Comparison of ENCODE assay signal across 8 cellular contexts in the genomic region with DNA sequence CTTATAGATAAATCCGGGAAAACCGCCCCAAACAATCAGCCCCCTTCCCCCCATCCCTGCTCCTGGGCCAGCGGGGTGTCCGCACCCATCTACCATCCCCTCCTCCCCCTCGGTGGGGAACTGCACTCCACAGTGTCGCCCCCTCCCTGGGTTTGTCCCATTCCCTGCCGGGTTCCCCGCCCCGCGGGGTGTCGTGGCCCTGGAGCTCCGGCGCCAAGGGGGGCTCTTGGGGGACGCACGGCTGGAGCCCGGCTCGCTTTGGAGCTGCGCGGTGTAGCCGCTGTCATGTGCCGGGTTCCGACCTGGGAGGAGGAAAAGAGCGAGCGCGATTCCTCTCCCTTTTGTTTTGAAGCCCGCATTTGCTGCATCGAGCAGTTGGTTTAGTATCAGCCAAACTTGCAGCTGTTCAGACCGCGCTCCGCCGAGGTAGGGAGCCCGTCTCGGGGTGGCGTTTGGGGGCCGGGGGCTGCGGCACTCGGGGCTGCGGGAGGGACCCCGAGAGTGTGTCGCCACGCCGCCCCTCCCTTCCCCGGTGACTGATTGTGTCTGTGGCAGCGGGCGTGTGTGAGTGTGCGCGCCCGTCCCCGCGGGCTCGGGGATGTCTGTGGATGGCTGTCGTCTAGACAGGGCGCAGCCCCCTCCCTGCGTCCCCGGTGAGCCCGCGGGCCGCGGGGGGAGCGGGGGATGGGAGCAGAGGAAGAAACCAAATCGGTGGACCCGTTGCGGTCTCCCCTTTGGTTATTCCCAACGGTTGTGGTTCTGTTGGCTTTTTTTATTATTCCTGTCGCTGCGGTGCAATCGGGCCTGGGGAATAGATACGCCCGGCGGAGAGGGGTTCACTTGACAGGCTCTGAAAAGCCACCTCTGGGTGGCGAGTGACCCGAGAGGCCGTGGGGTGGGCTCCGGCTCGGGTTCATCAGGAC. TPM values are rescaled to one million over a fixed set of nuclear protein-coding genes. Genes with fewer than 3 reads are reported as not detected.
A peak's percentile ranks its signal among the peaks of the same experiment; 100 is the strongest.
DNase-seq lines count a peak whose midpoint lies in the region; ATAC-seq, FAIRE-seq and TF ChIP-seq lines count a peak whose summit lies in the region.

No MANE protein-coding gene starts in this region.

- H3K9me2 ChIP-seq in MM.1S (replicated peaks; ENCODE audit: insufficient read depth, low read length), result no peaks in the 10 kb centered on the region

- no peaks in the 10 kb centered on the region for H3K9me1 ChIP-seq in keratinocyte (ENCODE audit: control insufficient read depth, extremely low read depth, insufficient read depth, low read length)

- 0 to 1% (median 1%) methylated on average over 68 to 75 of the region's 75 CpGs for WGBS in small intestine, 3 donors

- TF ChIP-seq CTCF in DND-41 (IDR thresholded peaks at IDR 0.05; ENCODE audit: borderline replicate concordance, extremely low read depth, low read length, poor library complexity, severe bottlenecking) (no peak), MM.1S (IDR thresholded peaks at IDR 0.05; ENCODE audit: low read length) (no peak), VCaP (conservative IDR thresholded peaks at IDR 0.05) (no peak), keratinocyte (optimal IDR thresholded peaks at IDR 0.05 in 1 of 3, IDR thresholded peaks at IDR 0.05 in 1 of 3, conservative IDR thresholded peaks at IDR 0.05 in 1 of 3; ENCODE audit: extremely low read depth in 1 of 3, insufficient read depth in 2 of 3, low read length in 3 of 3) (no peak)

- H2AFZ ChIP-seq in DND-41 (ENCODE audit: low read depth, low read length) (peak overlapping the region; percentile 74), MM.1S (ENCODE audit: low read length) (peak overlapping the region; percentile 88), keratinocyte (ENCODE audit: control insufficient read depth, low read length) (peak overlapping the region; percentile 54)

- H3K4me2 ChIP-seq in DND-41 (ENCODE audit: insufficient read depth, low read length), result peak overlapping the region; percentile 91
- peak overlapping the region; percentile 98 for H3K4me2 ChIP-seq in MM.1S (ENCODE audit: low read depth, low read length)
- peak overlapping the region; percentile 82 for H3K4me2 ChIP-seq in keratinocyte (ENCODE audit: control insufficient read depth, extremely low read depth, insufficient read depth, low read depth, low read length)

- H3K4me1 ChIP-seq in DND-41 (ENCODE audit: insufficient read depth, low read length) (peaks cover 13% of the 10 kb centered on the region), MM.1S (ENCODE audit: low read length) (0 out of 2 replicates have a peak, but pooled peaks cover 3% of the 10 kb centered on the region), keratinocyte (ENCODE audit: control insufficient read depth, extremely low read depth, insufficient read depth, low read length) (peaks cover 29% of the 10 kb centered on the region), small intestine (ENCODE audit: control insufficient read depth in 2 of 2, insufficient read depth in 1 of 2, low read depth in 1 of 2, low read length in 1 of 2) (peaks cover 0 to 4% of the 10 kb centered on the region in 2 donors)

- no peaks in the 10 kb centered on the region for H3K36me3 ChIP-seq in DND-41 (ENCODE audit: insufficient read depth, low read length)
- H3K36me3 ChIP-seq in MM.1S (replicated peaks; ENCODE audit: insufficient read depth, low read length), result no peaks in the 10 kb centered on the region
- no peaks in the 10 kb centered on the region for H3K36me3 ChIP-seq in keratinocyte (ENCODE audit: control insufficient read depth in 2 of 2, extremely low read depth in 1 of 2, insufficient read depth in 2 of 2, low read length in 2 of 2)
- H3K36me3 ChIP-seq in small intestine (ENCODE audit: control insufficient read depth in 2 of 2, insufficient read depth in 2 of 2, low read length in 2 of 2), result no peaks in the 10 kb centered on the region

- peak overlapping the region; percentile 55 for H3K9ac ChIP-seq in DND-41 (ENCODE audit: low read depth, low read length)
- peak overlapping the region; percentile 55; the same call in 1 of the 2 replicates for H3K9ac ChIP-seq in MM.1S (ENCODE audit: low read length)
- H3K9ac ChIP-seq in keratinocyte (ENCODE audit: control insufficient read depth, extremely low read depth, insufficient read depth, low read length), result peak overlapping the region; percentile 93

- DNase-seq in DND-41 (peak; percentile 35), MM.1S (peak; percentile 16), cerebellum (ENCODE audit: low spot score) (peak; percentile 33), keratinocyte (ENCODE audit: low read depth, low spot score) (no peak), small intestine (peak; percentile 31), iPS-NIHi11 (ENCODE audit: low spot score) (no peak), RCC 7860 (ENCODE audit: low spot score) (no peak)

- H4K20me1 ChIP-seq in DND-41 (ENCODE audit: insufficient read depth, low read length) (peaks cover 4% of the 10 kb centered on the region; the same call in 1 of the 2 replicates), MM.1S (ENCODE audit: insufficient read depth, low read length) (no peaks in the 10 kb centered on the region), keratinocyte (ENCODE audit: control insufficient read depth, extremely low read depth, insufficient read depth, low read length) (peaks cover 2% of the 10 kb centered on the region)

- ATAC-seq in DND-41 (ENCODE audit: insufficient read depth, low read depth), result peak; percentile 59

- no peak overlapping the region; the same call in 1 of the 2 replicates for H3K27ac ChIP-seq in DND-41 (ENCODE audit: low read length)
- peak overlapping the region; percentile 11; the same call in 1 of the 2 replicates for H3K27ac ChIP-seq in MM.1S (ENCODE audit: low read length)
- peak overlapping the region; percentile 76 for H3K27ac ChIP-seq in VCaP
- H3K27ac ChIP-seq in keratinocyte (ENCODE audit: control insufficient read depth, insufficient read depth, low read length), result peak overlapping the region; percentile 89
- H3K27ac ChIP-seq in small intestine (ENCODE audit: low read depth in 1 of 2, low read length in 1 of 2), result peak overlapping the region; percentile 32 to 64

- H3K4me3 ChIP-seq in DND-41 (ENCODE audit: low read depth in 1 of 2, low read length in 2 of 2) (peak overlapping the region; percentile 36 to 72; a peak in 3 of 4 replicates), MM.1S (ENCODE audit: low read length) (peak overlapping the region; percentile 90), keratinocyte (ENCODE audit: control insufficient read depth in 2 of 3, extremely low read depth in 1 of 3, insufficient read depth in 2 of 3, low read depth in 1 of 3, low read length in 3 of 3) (peak overlapping the region; percentile 72 to 91 (median 83)), small intestine (ENCODE audit: low read depth in 1 of 2, low read length in 2 of 2) (peak overlapping the region; percentile 69 to 75)

- H3K27me3 ChIP-seq in DND-41 (ENCODE audit: insufficient read depth, low read length, poor library complexity) (no peaks in the 10 kb centered on the region), MM.1S (replicated peaks; ENCODE audit: insufficient read depth, low read length) (no peaks in the 10 kb centered on the region), keratinocyte (ENCODE audit: control insufficient read depth, extremely low read depth, insufficient read depth, low read length) (no peaks in the 10 kb centered on the region), small intestine (ENCODE audit: control insufficient read depth in 2 of 2, insufficient read depth in 2 of 2, low read length in 2 of 2) (no peaks in the 10 kb centered on the region)

- dilution Hi-C loops in keratinocyte (cut with MboI; ENCODE audit: extremely low pct_ligation_motif_present, low sequenced_read_pairs), result no loop called here

- H3F3A ChIP-seq in MM.1S (ENCODE audit: insufficient read depth, low read length), result peaks cover 9% of the 10 kb centered on the region

- H3K79me2 ChIP-seq in DND-41 (ENCODE audit: insufficient read depth, low read length), result no peaks in the 10 kb centered on the region
- H3K79me2 ChIP-seq in MM.1S (ENCODE audit: low read length), result peaks cover 8% of the 10 kb centered on the region; the same call in 1 of the 2 replicates
- peaks cover 45% of the 10 kb centered on the region for H3K79me2 ChIP-seq in keratinocyte (ENCODE audit: control insufficient read depth, insufficient read depth, low read length)

- H3K9me3 ChIP-seq in DND-41 (ENCODE audit: insufficient read depth, low read length, severe bottlenecking) (no peaks in the 10 kb centered on the region), MM.1S (replicated peaks; ENCODE audit: insufficient read depth, low read length) (no peaks in the 10 kb centered on the region), keratinocyte (ENCODE audit: control insufficient read depth, low read depth, low read length) (no peaks in the 10 kb centered on the region), small intestine (ENCODE audit: control insufficient read depth, low read depth) (no peaks in the 10 kb centered on the region)

- FAIRE-seq in keratinocyte (lab: Jason Lieb, UNC) (no peak), small intestine (lab: Jason Lieb, UNC) (no peak), RCC 7860 (lab: Jason Lieb, UNC) (no peak)

RNA-seq across cellular contexts. Expression of gene CTIF, which starts 0.8 kb away (rescaled TPM):
- total RNA-seq in cerebellum, result 52.4 TPM
- polyA plus RNA-seq in keratinocyte (13.6 to 21.9 TPM (median 15.0 TPM) in 3 replicates), small intestine (10 to 100 TPM in 2 of 3 donors, 1 to 10 TPM in 1; 8.1 to 22.6 (median 12.5) TPM)
- polyA plus RNA-seq in keratinocyte (2011; ENCODE audit: low read depth), result 17.5 TPM
- 9.1 and 14.6 TPM in 2 replicates for polyA plus RNA-seq in keratinocyte (2011; cell fraction: cytosol; rRNA removed)
- polyA plus RNA-seq in keratinocyte (2011; cell fraction: nucleus; rRNA removed), result 39.1 and 50.4 TPM in 2 replicates
- 24.1 and 30.8 TPM in 2 replicates for polyA plus RNA-seq in keratinocyte (2012; ENCODE audit: low replicate concordance)
- 32.1 to 53.2 TPM (median 34.4 TPM) in 3 replicates for polyA minus RNA-seq in keratinocyte
- 20.9 TPM for polyA minus RNA-seq in keratinocyte (2011; cell fraction: cytosol; rRNA and poly(A)+ RNA removed)
- 32.9 and 56.7 TPM in 2 replicates for polyA minus RNA-seq in keratinocyte (2011; cell fraction: nucleus; rRNA and poly(A)+ RNA removed)

Comparison
In these comparisons a context has a peak if more than half of its experiments do, and no peak if none do; other contexts are left out.
1. DNase-seq: peak in DND-41 (single experiment), MM.1S (single experiment), cerebellum (single experiment) and small intestine (single experiment); none in keratinocyte (single experiment), iPS-NIHi11 (single experiment) and RCC 7860 (single experiment).
2. Peak in every context shown above with its lines, with median percentiles within 50 percentile points of each other: H2AFZ ChIP-seq, H3K4me2 ChIP-seq, H3K4me3 ChIP-seq and H3K9ac ChIP-seq.